In genomic region chr2:146161256-146161882, GRCh38 we compare ENCODE assay signal across 31 cellular contexts.
"Had no signal": no experiment of that assay in that cellular context is flagged by ENCODE, and none has a peak within 500 bp of the region (broad histone marks: within the 10 kb centered on the region; RNA-seq: fewer than 3 reads in every experiment).

No MANE protein-coding gene starts in this region.

- H3K27me3 Mint-ChIP-seq: activated B cell treated with CpG ODN at 0.5 μM for 24 hours; activated CD4-positive, alpha-beta memory T cell treated with anti-CD3 and anti-CD28 coated beads, Interleukin-2, amount 10 ng/mL, durations not matched to agents 7 days and 5 days; activated CD4-positive, alpha-beta T cell treated with anti-CD3 and anti-CD28 coated beads, Interleukin-2, amount 10 ng/mL, durations not matched to agents 7 days and 5 days; activated CD8-positive, alpha-beta memory T cell treated with anti-CD3 and anti-CD28 coated beads, Interleukin-2, amount 10 ng/mL, durations not matched to agents 7 days and 5 days; activated naive CD4-positive, alpha-beta T cell treated with anti-CD3 and anti-CD28 coated beads, Interleukin-2, amount 10 ng/mL, durations not matched to agents 7 days and 5 days; activated naive CD4-positive, alpha-beta T cell treated with anti-CD3 and anti-CD28 coated beads, Interleukin-2, amount 50 U/mL, for 24 hours; activated naive CD8-positive, alpha-beta T cell; activated naive CD8-positive, alpha-beta T cell treated with anti-CD3 and anti-CD28 coated beads, Interleukin-2, amount 10 ng/mL, durations not matched to agents 7 days and 5 days; activated naive CD8-positive, alpha-beta T cell treated with anti-CD3 and anti-CD28 coated beads, Interleukin-2, amount 50 U/mL, for 24 hours; activated T-cell treated with anti-CD3 and anti-CD28 coated beads, Interleukin-2, amount 50 U/mL, for 24 hours; brain had no signal

- H3K4me1 Mint-ChIP-seq: activated B cell treated with CpG ODN at 0.5 μM for 24 hours; activated CD4-positive, alpha-beta memory T cell treated with anti-CD3 and anti-CD28 coated beads, Interleukin-2, amount 10 ng/mL, durations not matched to agents 7 days and 5 days; activated CD4-positive, alpha-beta T cell treated with anti-CD3 and anti-CD28 coated beads, Interleukin-2, amount 10 ng/mL, durations not matched to agents 7 days and 5 days; activated CD8-positive, alpha-beta memory T cell treated with anti-CD3 and anti-CD28 coated beads, Interleukin-2, amount 10 ng/mL, durations not matched to agents 7 days and 5 days; activated naive CD4-positive, alpha-beta T cell treated with anti-CD3 and anti-CD28 coated beads, Interleukin-2, amount 10 ng/mL, durations not matched to agents 7 days and 5 days; activated naive CD4-positive, alpha-beta T cell treated with anti-CD3 and anti-CD28 coated beads, Interleukin-2, amount 50 U/mL, for 24 hours; activated naive CD8-positive, alpha-beta T cell treated with anti-CD3 and anti-CD28 coated beads, Interleukin-2, amount 10 ng/mL, durations not matched to agents 7 days and 5 days; activated naive CD8-positive, alpha-beta T cell treated with anti-CD3 and anti-CD28 coated beads, Interleukin-2, amount 50 U/mL, for 24 hours; brain had no signal

- H3K27ac Mint-ChIP-seq: activated B cell treated with CpG ODN at 0.5 μM for 24 hours; activated CD4-positive, alpha-beta memory T cell treated with anti-CD3 and anti-CD28 coated beads, Interleukin-2, amount 10 ng/mL, durations not matched to agents 7 days and 5 days; activated CD4-positive, alpha-beta T cell treated with anti-CD3 and anti-CD28 coated beads, Interleukin-2, amount 10 ng/mL, durations not matched to agents 7 days and 5 days; activated CD8-positive, alpha-beta memory T cell treated with anti-CD3 and anti-CD28 coated beads, Interleukin-2, amount 10 ng/mL, durations not matched to agents 7 days and 5 days; activated CD8-positive, alpha-beta T cell treated with anti-CD3 and anti-CD28 coated beads, Interleukin-2, amount 10 ng/mL, durations not matched to agents 7 days and 5 days; activated naive CD4-positive, alpha-beta T cell treated with anti-CD3 and anti-CD28 coated beads, Interleukin-2, amount 10 ng/mL, durations not matched to agents 7 days and 5 days; activated naive CD4-positive, alpha-beta T cell treated with anti-CD3 and anti-CD28 coated beads, Interleukin-2, amount 50 U/mL, for 24 hours; activated naive CD8-positive, alpha-beta T cell; activated naive CD8-positive, alpha-beta T cell treated with anti-CD3 and anti-CD28 coated beads, Interleukin-2, amount 10 ng/mL, durations not matched to agents 7 days and 5 days; activated naive CD8-positive, alpha-beta T cell treated with anti-CD3 and anti-CD28 coated beads, Interleukin-2, amount 50 U/mL, for 24 hours; activated T-cell treated with anti-CD3 and anti-CD28 coated beads, Interleukin-2, amount 50 U/mL, for 24 hours; activated T-helper 2 cell treated with anti-CD3 and anti-CD28 coated beads, Interferon-gamma antibody, Interleukin-2, Interleukin-4, amounts not matched to agents 10 μg/mL and 5 μg/mL and 100 μg/mL, durations not matched to agents 14 hours and 24 hours and 36 hours; brain; T-helper 1 cell treated with Interleukin-12 subunit alpha and Interleukin-12 subunit beta and Interleukin-4 antibody, amounts not matched to agents 30 μg/mL and 1 μg/mL, for 36 hours; T-helper 2 cell treated with Interferon-gamma antibody and Interleukin-4, amounts not matched to agents 5 μg/mL and 100 μg/mL, for 36 hours had no signal

- DNase-seq: activated B cell treated with CpG ODN at 0.5 μM for 24 hours; activated CD4-positive, alpha-beta memory T cell treated with anti-CD3 and anti-CD28 coated beads, Interleukin-2, amount 10 ng/mL, durations not matched to agents 7 days and 5 days; activated CD4-positive, alpha-beta T cell treated with anti-CD3 and anti-CD28 coated beads for 48 hours; activated CD4-positive, alpha-beta T cell treated with anti-CD3 and anti-CD28 coated beads, Interleukin-2, amount 10 ng/mL, durations not matched to agents 7 days and 5 days; activated CD4-positive, alpha-beta T cell treated with anti-CD3 and anti-CD28 coated beads, Interleukin-2, amount 50 U/mL, for 48 hours; activated CD4-positive, CD25-positive, alpha-beta regulatory T cell treated with anti-CD3 and anti-CD28 coated beads, Interleukin-2, amount 50 U/mL, for 72 hours; activated CD8-positive, alpha-beta memory T cell treated with anti-CD3 and anti-CD28 coated beads for 24 hours; activated CD8-positive, alpha-beta memory T cell treated with anti-CD3 and anti-CD28 coated beads, Interleukin-2, amount 10 ng/mL, durations not matched to agents 7 days and 5 days; activated CD8-positive, alpha-beta memory T cell treated with anti-CD3 and anti-CD28 coated beads, Interleukin-2, amount 50 U/mL, for 48 hours; activated CD8-positive, alpha-beta T cell treated with anti-CD3 and anti-CD28 coated beads, Interleukin-2, amount 10 ng/mL, durations not matched to agents 7 days and 5 days; activated effector memory CD4-positive, alpha-beta T cell treated with Interleukin-2 at 50 U/mL for 16 hours; activated gamma-delta T cell; activated naive CD4-positive, alpha-beta T cell treated with anti-CD3 and anti-CD28 coated beads, Interleukin-2, amount 10 ng/mL, durations not matched to agents 7 days and 5 days; activated naive CD4-positive, alpha-beta T cell treated with Interleukin-2 at 50 U/mL for 16 hours; activated naive CD8-positive, alpha-beta T cell treated with anti-CD3 and anti-CD28 coated beads, Interleukin-2, amount 10 ng/mL, durations not matched to agents 7 days and 5 days; activated naive CD8-positive, alpha-beta T cell treated with anti-CD3 and anti-CD28 coated beads, Interleukin-2, amount 50 U/mL, for 24 hours; activated T-cell treated with anti-CD3 and anti-CD28 coated beads, Interleukin-2, amount 50 U/mL, for 24 hours; activated T-cell treated with anti-CD3 and anti-CD28 coated beads, Interleukin-2, amount 50 U/mL, for 48 hours; amygdala; anterior cingulate cortex; central memory CD4-positive, alpha-beta T cell; T-helper 1 cell; T-helper 2 cell; T-helper 9 cell had no signal

- H3K9me3 Mint-ChIP-seq: activated B cell treated with CpG ODN at 0.5 μM for 24 hours; activated CD4-positive, alpha-beta memory T cell treated with anti-CD3 and anti-CD28 coated beads, Interleukin-2, amount 10 ng/mL, durations not matched to agents 7 days and 5 days; activated naive CD4-positive, alpha-beta T cell treated with anti-CD3 and anti-CD28 coated beads, Interleukin-2, amount 10 ng/mL, durations not matched to agents 7 days and 5 days; activated naive CD4-positive, alpha-beta T cell treated with anti-CD3 and anti-CD28 coated beads, Interleukin-2, amount 50 U/mL, for 24 hours; activated naive CD8-positive, alpha-beta T cell treated with anti-CD3 and anti-CD28 coated beads, Interleukin-2, amount 10 ng/mL, durations not matched to agents 7 days and 5 days; activated naive CD8-positive, alpha-beta T cell treated with anti-CD3 and anti-CD28 coated beads, Interleukin-2, amount 50 U/mL, for 24 hours; activated T-cell treated with anti-CD3 and anti-CD28 coated beads, Interleukin-2, amount 50 U/mL, for 24 hours; T-helper 1 cell treated with Interleukin-12 subunit alpha and Interleukin-12 subunit beta and Interleukin-4 antibody, amounts not matched to agents 30 μg/mL and 1 μg/mL, for 36 hours had no signal

- H3K4me1 ChIP-seq: ascending aorta had no signal

- H3K9me3 ChIP-seq: ascending aorta had no signal

- H3K4me3 Mint-ChIP-seq: activated B cell treated with CpG ODN at 0.5 μM for 24 hours; activated CD4-positive, alpha-beta memory T cell treated with anti-CD3 and anti-CD28 coated beads, Interleukin-2, amount 10 ng/mL, durations not matched to agents 7 days and 5 days; activated CD4-positive, alpha-beta T cell treated with anti-CD3 and anti-CD28 coated beads, Interleukin-2, amount 10 ng/mL, durations not matched to agents 7 days and 5 days; activated CD8-positive, alpha-beta memory T cell treated with anti-CD3 and anti-CD28 coated beads, Interleukin-2, amount 10 ng/mL, durations not matched to agents 7 days and 5 days; activated CD8-positive, alpha-beta T cell treated with anti-CD3 and anti-CD28 coated beads, Interleukin-2, amount 10 ng/mL, durations not matched to agents 7 days and 5 days; activated naive CD4-positive, alpha-beta T cell treated with anti-CD3 and anti-CD28 coated beads, Interleukin-2, amount 10 ng/mL, durations not matched to agents 7 days and 5 days; activated naive CD4-positive, alpha-beta T cell treated with anti-CD3 and anti-CD28 coated beads, Interleukin-2, amount 50 U/mL, for 24 hours; activated naive CD8-positive, alpha-beta T cell; activated naive CD8-positive, alpha-beta T cell treated with anti-CD3 and anti-CD28 coated beads, Interleukin-2, amount 10 ng/mL, durations not matched to agents 7 days and 5 days; activated naive CD8-positive, alpha-beta T cell treated with anti-CD3 and anti-CD28 coated beads, Interleukin-2, amount 50 U/mL, for 24 hours; activated T-cell treated with anti-CD3 and anti-CD28 coated beads, Interleukin-2, amount 50 U/mL, for 24 hours; brain; T-helper 1 cell treated with Interleukin-12 subunit alpha and Interleukin-12 subunit beta and Interleukin-4 antibody, amounts not matched to agents 30 μg/mL and 1 μg/mL, for 36 hours; T-helper 2 cell treated with Interferon-gamma antibody and Interleukin-4, amounts not matched to agents 5 μg/mL and 100 μg/mL, for 36 hours had no signal

- H3K4me3 ChIP-seq: ascending aorta had no signal

- H3K36me3 Mint-ChIP-seq: activated CD8-positive, alpha-beta memory T cell treated with anti-CD3 and anti-CD28 coated beads, Interleukin-2, amount 10 ng/mL, durations not matched to agents 7 days and 5 days; activated naive CD4-positive, alpha-beta T cell treated with anti-CD3 and anti-CD28 coated beads, Interleukin-2, amount 10 ng/mL, durations not matched to agents 7 days and 5 days; activated naive CD4-positive, alpha-beta T cell treated with anti-CD3 and anti-CD28 coated beads, Interleukin-2, amount 50 U/mL, for 24 hours; activated naive CD8-positive, alpha-beta T cell; activated naive CD8-positive, alpha-beta T cell treated with anti-CD3 and anti-CD28 coated beads, Interleukin-2, amount 10 ng/mL, durations not matched to agents 7 days and 5 days; brain had no signal

- ATAC-seq: activated CD8-positive, alpha-beta memory T cell treated with anti-CD3 and anti-CD28 coated beads, Interleukin-2, amount 10 ng/mL, durations not matched to agents 7 days and 5 days; activated CD8-positive, alpha-beta T cell treated with anti-CD3 and anti-CD28 coated beads, Interleukin-2, amount 10 ng/mL, durations not matched to agents 7 days and 5 days; activated naive CD8-positive, alpha-beta T cell treated with anti-CD3 and anti-CD28 coated beads, Interleukin-2, amount 50 U/mL, for 24 hours had no signal

- H3K36me3 ChIP-seq: ascending aorta had no signal
